In genomic region chr11:76153609-76153949, GRCh38 we compare ENCODE assay signal across 1 cellular context.
TF ChIP-seq lines count a peak whose summit lies in the region.

No MANE protein-coding gene starts in this region.

TF ChIP-seq in IMR-90, 13 proteins besides CTCF, POLR2A, EP300 and RAD21 (continued from another document):
- TF ChIP-seq MXI1 (IDR thresholded peaks at IDR 0.05; ENCODE audit: borderline replicate concordance, low read depth, low read length), result no peak
- no peak for TF ChIP-seq USF2 (IDR thresholded peaks at IDR 0.05; ENCODE audit: low read depth, low read length)
- no peak for TF ChIP-seq RCOR1 (IDR thresholded peaks at IDR 0.05; ENCODE audit: insufficient replicate concordance, low read length)
- no peak for TF ChIP-seq RFX5 (IDR thresholded peaks at IDR 0.05; ENCODE audit: low read depth, low read length)
- TF ChIP-seq NFE2L2 (IDR thresholded peaks at IDR 0.05; ENCODE audit: low read depth, low read length), result no peak
- TF ChIP-seq CHD1 (IDR thresholded peaks at IDR 0.05; ENCODE audit: low read depth, low read length), result no peak
- TF ChIP-seq SMC3 (IDR thresholded peaks at IDR 0.05; ENCODE audit: low read depth, low read length), result no peak
- TF ChIP-seq MAFK (IDR thresholded peaks at IDR 0.05; ENCODE audit: low read depth, low read length), result no peak
TF ChIP-seq in IMR-90: peak in this region for 0.
